ENCODE assay signal across 1 cellular context in the genomic region with DNA sequence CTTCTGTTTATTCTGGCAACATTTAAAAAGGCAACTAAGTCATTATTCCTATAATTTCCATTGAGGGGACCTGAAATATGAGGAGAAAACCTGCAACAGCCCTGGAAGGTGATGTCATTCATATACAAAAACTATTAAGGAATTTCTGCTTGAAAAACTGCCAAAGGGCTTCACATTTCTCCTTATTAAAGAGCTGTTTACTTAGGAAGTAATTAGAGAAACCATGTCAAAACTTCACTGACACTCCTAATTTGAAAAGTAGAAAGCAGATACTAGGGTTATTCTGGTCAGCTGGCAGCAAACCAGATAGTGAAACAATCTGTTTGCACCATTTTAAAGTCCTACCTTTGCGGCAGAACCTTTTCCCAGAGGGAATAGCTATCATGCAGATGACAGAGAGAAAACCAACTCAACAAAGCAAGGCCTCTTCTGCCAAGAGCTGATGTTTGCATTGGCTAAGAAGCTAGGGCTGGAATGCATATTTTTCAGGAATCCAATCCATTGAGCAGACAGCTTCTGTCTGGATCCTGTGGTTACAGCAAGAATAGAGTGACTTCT.
TF ChIP-seq lines count a peak whose summit lies in the region.

No MANE protein-coding gene starts in this region.

TF ChIP-seq in SK-N-SH, 30 proteins besides CTCF, POLR2A, EP300 and RAD21 (continued from another document):
- TF ChIP-seq REST (IDR thresholded peaks at IDR 0.05; ENCODE audit: low read depth, low read length) (no peak), CHD2 (IDR thresholded peaks at IDR 0.05; ENCODE audit: low read length, partially characterized antibody) (no peak), MXI1 (IDR thresholded peaks at IDR 0.05; ENCODE audit: low read depth, low read length) (no peak), RFX5 (IDR thresholded peaks at IDR 0.05; ENCODE audit: low read length) (no peak), RXRA (IDR thresholded peaks at IDR 0.05; ENCODE audit: borderline replicate concordance, low read depth) (peak; percentile 68; the same call in 1 of the 2 replicates), EZH2phosphoT487 (IDR thresholded peaks at IDR 0.05; ENCODE audit: borderline replicate concordance, low read depth) (no peak)
- TF ChIP-seq, protein P1, sequence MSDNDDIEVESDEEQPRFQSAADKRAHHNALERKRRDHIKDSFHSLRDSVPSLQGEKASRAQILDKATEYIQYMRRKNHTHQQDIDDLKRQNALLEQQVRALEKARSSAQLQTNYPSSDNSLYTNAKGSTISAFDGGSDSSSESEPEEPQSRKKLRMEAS (IDR thresholded peaks at IDR 0.05; ENCODE audit: low read depth) = no peak
